Comparison of ENCODE assay signal across 7 cellular contexts in genomic region chr4:1870328-1870577, GRCh38.
DNase-seq lines count a peak whose midpoint lies in the region; ATAC-seq lines count a peak whose summit lies in the region.

No MANE protein-coding gene starts in this region.

- H3K27ac ChIP-seq in layer of hippocampus (ENCODE audit: low read depth, low read length): peak overlapping the region; percentile 90

- DNase-seq in NCI-H2196 treated with DMSO at 0.1 percent for 48 hours (lab: John Stamatoyannopoulos, UW; ENCODE audit: unreplicated experiment): peak; percentile 84
- DNase-seq in activated CD4-positive, alpha-beta T cell treated with anti-CD3 and anti-CD28 coated beads for 1 hour: peak; percentile 79
- DNase-seq in cerebellar cortex (ENCODE audit: low spot score): peak; percentile 81
- peak; percentile 78 to 81 for DNase-seq in stimulated activated CD4-positive, alpha-beta T cell treated with anti-CD3 and anti-CD28 coated beads, Interleukin-1b, Interleukin-23, amount 100 ng/mL, for 4 hours (ENCODE audit: low read depth in 2 of 2)

- H3K27me3 ChIP-seq in layer of hippocampus (ENCODE audit: control insufficient read depth, insufficient read depth, low read length): no peaks in the 10 kb centered on the region

- ATAC-seq in GM18861 (IDR thresholded peaks at IDR 0.05; ENCODE audit: unreplicated experiment) (peak; percentile 27), HG03103 (IDR thresholded peaks at IDR 0.05; ENCODE audit: low read depth, unreplicated experiment) (peak; percentile 42)

Comparison
In these comparisons a context has a peak if more than half of its experiments do, and no peak if none do; other contexts are left out.
1. Peak in every context shown above with its lines: DNase-seq, ATAC-seq and H3K27ac ChIP-seq.